9 cellular contexts compared by ENCODE assay signal in the genomic region with DNA sequence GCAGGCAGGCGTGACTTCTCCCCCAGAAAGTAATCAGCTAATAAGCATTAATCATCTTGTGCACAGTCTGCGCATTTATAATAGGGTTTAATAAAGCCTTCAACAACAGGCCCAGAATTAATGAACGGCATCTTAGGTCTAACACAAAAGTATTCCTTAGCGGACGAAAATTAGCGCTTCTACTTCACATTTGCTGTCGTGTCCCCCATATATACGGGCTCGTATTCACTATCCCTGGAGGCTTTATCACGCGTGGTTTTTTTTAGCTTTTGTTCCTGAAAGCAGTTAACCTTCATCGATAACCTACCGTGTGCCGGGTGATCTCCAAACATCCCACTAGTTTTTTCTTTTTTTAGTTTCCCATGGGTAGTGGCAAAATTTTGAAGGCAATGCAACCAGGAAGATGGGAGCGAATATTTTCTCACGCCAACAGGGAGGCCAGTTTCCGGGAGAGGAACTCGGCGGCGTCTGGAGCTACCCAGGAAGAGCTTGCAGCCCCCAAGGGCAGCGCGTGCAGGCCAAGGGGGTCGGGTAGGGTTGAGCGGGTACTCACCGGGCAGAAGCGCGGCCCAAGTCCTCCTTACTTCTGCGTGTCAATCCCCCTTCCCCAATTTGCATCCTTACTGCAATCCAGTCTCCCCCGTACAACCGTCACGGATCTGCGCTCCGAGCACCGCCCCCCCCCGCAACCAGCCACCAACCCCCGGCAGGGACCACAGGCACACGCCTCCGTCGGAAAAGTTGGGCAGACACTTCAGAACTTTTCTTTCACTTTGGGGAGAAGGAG. TPM values are rescaled to one million over a fixed set of nuclear protein-coding genes. Genes with fewer than 3 reads are reported as not detected.
DNase-seq lines count a peak whose midpoint lies in the region; ATAC-seq and TF ChIP-seq lines count a peak whose summit lies in the region.
"Had no signal": no experiment of that assay in that cellular context is flagged by ENCODE, and none has a peak within 500 bp of the region (broad histone marks: within the 10 kb centered on the region; RNA-seq: fewer than 3 reads in every experiment).

No MANE protein-coding gene starts in this region.

- no peak overlapping the region for H3K27ac Mint-ChIP-seq in activated CD8-positive, alpha-beta T cell treated with anti-CD3 and anti-CD28 coated beads for 36 hours
- no peak overlapping the region for H3K27ac Mint-ChIP-seq in stimulated activated effector memory CD8-positive, alpha-beta T cell treated with anti-CD3 and anti-CD28 coated beads, Interleukin-12 subunit alpha, Interleukin-12 subunit beta, amount 100 ng/mL, for 72 hours
- H3K27ac Mint-ChIP-seq: CD4-positive, CD25-positive, alpha-beta regulatory T cell had no signal

- peaks cover 52% of the 10 kb centered on the region for H3K27me3 Mint-ChIP-seq in activated CD8-positive, alpha-beta T cell treated with anti-CD3 and anti-CD28 coated beads for 36 hours

- DNase-seq in NCI-H2196 (lab: John Stamatoyannopoulos, UW; ENCODE audit: unreplicated experiment): peak; percentile 52
- DNase-seq in NCI-H2196 treated with DMSO at 0.1 percent for 48 hours (lab: John Stamatoyannopoulos, UW; ENCODE audit: unreplicated experiment): no peak
- no peak for DNase-seq in activated CD8-positive, alpha-beta T cell treated with anti-CD3 and anti-CD28 coated beads for 36 hours
- no peak for DNase-seq in stimulated activated effector memory CD8-positive, alpha-beta T cell treated with anti-CD3 and anti-CD28 coated beads, Interleukin-12 subunit alpha, Interleukin-12 subunit beta, amount 100 ng/mL, for 72 hours (ENCODE audit: low spot score in 2 of 2)
- DNase-seq in GM10248 (ENCODE audit: extremely low spot score): no peak
- DNase-seq: CD4-positive, CD25-positive, alpha-beta regulatory T cell had no signal

- H3K4me1 Mint-ChIP-seq in activated CD8-positive, alpha-beta T cell treated with anti-CD3 and anti-CD28 coated beads for 36 hours (ENCODE audit: low read depth): peaks cover 20% of the 10 kb centered on the region
- H3K4me1 Mint-ChIP-seq in stimulated activated effector memory CD8-positive, alpha-beta T cell treated with anti-CD3 and anti-CD28 coated beads, Interleukin-12 subunit alpha, Interleukin-12 subunit beta, amount 100 ng/mL, for 72 hours: peaks cover 11% of the 10 kb centered on the region

- no peaks in the 10 kb centered on the region for H3K36me3 Mint-ChIP-seq in activated CD8-positive, alpha-beta T cell treated with anti-CD3 and anti-CD28 coated beads for 36 hours (ENCODE audit: low read depth)
- no peaks in the 10 kb centered on the region for H3K36me3 Mint-ChIP-seq in stimulated activated effector memory CD8-positive, alpha-beta T cell treated with anti-CD3 and anti-CD28 coated beads, Interleukin-12 subunit alpha, Interleukin-12 subunit beta, amount 100 ng/mL, for 72 hours
- H3K36me3 Mint-ChIP-seq: CD4-positive, CD25-positive, alpha-beta regulatory T cell had no signal

- intact Hi-C loops in activated CD8-positive, alpha-beta T cell treated with anti-CD3 and anti-CD28 coated beads for 36 hours (cut with micrococcal nuclease): loop anchor here (5.0 kb wide), 1 partner anchor 226 kb away; no protein-coding TSS in a partner anchor

- H3K4me3 ChIP-seq in iPS-11a (ENCODE audit: low read depth, low read length): peak overlapping the region; percentile 66

- POLR2A ChIA-PET in activated CD8-positive, alpha-beta T cell treated with anti-CD3 and anti-CD28 coated beads for 36 hours (lab: Charles Lee): interaction anchor here (1.2 to 1.5 kb wide), 2 partner anchors 13 to 171 kb away, joined by 3 read pairs; no protein-coding TSS in a partner anchor
- POLR2A ChIA-PET in GM10248 (lab: Yijun Ruan, JAX): no interaction called here

- TF ChIP-seq CTCF in activated CD8-positive, alpha-beta T cell treated with anti-CD3 and anti-CD28 coated beads for 36 hours (IDR thresholded peaks at IDR 0.05): no peak
- TF ChIP-seq CTCF in GM10248 (IDR thresholded peaks at IDR 0.05; ENCODE audit: control extremely low read depth, extremely low read depth, low read depth, missing control alignments): no peak

- H3K4me3 Mint-ChIP-seq in activated CD8-positive, alpha-beta T cell treated with anti-CD3 and anti-CD28 coated beads for 36 hours: peak overlapping the region; percentile 75
- peak overlapping the region; percentile 55 for H3K4me3 Mint-ChIP-seq in stimulated activated effector memory CD8-positive, alpha-beta T cell treated with anti-CD3 and anti-CD28 coated beads, Interleukin-12 subunit alpha, Interleukin-12 subunit beta, amount 100 ng/mL, for 72 hours

- CTCF ChIA-PET in activated CD8-positive, alpha-beta T cell treated with anti-CD3 and anti-CD28 coated beads for 36 hours (lab: Charles Lee): no interaction called here
- CTCF ChIA-PET in GM10248 (lab: Yijun Ruan, JAX): no interaction called here

- ATAC-seq in activated CD8-positive, alpha-beta T cell treated with anti-CD3 and anti-CD28 coated beads for 36 hours: peak; percentile 32
- no peak for ATAC-seq in stimulated activated effector memory CD8-positive, alpha-beta T cell treated with anti-CD3 and anti-CD28 coated beads, Interleukin-12 subunit alpha, Interleukin-12 subunit beta, amount 100 ng/mL, for 72 hours
- ATAC-seq in HG03565 (IDR thresholded peaks at IDR 0.05; ENCODE audit: unreplicated experiment): no peak
- no peak for ATAC-seq in GM18867 (IDR thresholded peaks at IDR 0.05; ENCODE audit: unreplicated experiment)

- H3K9me3 Mint-ChIP-seq in activated CD8-positive, alpha-beta T cell treated with anti-CD3 and anti-CD28 coated beads for 36 hours: no peaks in the 10 kb centered on the region
- H3K9me3 Mint-ChIP-seq in stimulated activated effector memory CD8-positive, alpha-beta T cell treated with anti-CD3 and anti-CD28 coated beads, Interleukin-12 subunit alpha, Interleukin-12 subunit beta, amount 100 ng/mL, for 72 hours: no peaks in the 10 kb centered on the region

RNA-seq across cellular contexts. Expression of a gene that starts 1.5 kb away (rescaled TPM):
- under 1 TPM; 0.18 to 0.38 TPM for total RNA-seq in activated CD8-positive, alpha-beta T cell treated with anti-CD3 and anti-CD28 coated beads for 36 hours
- total RNA-seq: CD4-positive, CD25-positive, alpha-beta regulatory T cell had no signal
